In the genomic region with DNA sequence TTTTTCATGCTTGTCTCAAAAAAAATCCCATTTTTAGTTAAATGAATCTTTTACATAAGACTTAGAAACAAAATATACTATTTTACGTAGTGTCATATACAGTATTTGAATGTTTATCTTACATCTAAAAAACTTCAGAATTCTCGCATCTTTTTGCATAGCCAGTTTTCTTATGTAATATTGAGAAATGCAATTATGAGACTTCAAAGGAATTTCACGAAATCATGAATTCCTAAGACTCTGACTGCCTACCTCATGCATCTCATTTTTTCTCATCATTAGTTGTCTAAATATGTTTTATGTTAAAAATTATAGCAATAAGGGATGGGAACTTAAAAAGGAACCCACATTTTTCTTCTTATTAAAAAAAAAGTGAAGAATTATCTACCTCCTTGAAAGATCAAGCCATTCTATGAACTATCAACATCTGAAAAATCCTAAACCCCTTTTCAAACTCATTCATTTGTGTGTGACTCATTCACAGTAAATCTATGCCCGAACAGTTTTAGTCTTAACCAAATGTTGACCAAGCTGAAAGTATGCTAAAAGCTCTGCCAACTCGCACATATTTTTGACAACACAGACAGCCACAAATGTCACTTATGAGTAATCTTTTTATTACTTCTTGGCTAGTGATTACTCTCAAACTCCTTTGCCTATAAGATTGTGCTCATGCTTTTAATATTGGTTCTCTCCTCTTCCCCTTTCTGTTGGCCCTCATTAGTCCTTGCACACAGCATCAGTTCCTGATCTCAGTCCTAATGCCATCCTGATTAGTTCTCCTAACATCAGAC, we compare ENCODE assay signal across 10 cellular contexts.
DNase-seq lines count a peak whose midpoint lies in the region; ATAC-seq and TF ChIP-seq lines count a peak whose summit lies in the region.
"Had no signal": no experiment of that assay in that cellular context is flagged by ENCODE, and none has a peak within 500 bp of the region (broad histone marks: within the 10 kb centered on the region; RNA-seq: fewer than 3 reads in every experiment).

No MANE protein-coding gene starts in this region.

- POLR2A ChIA-PET in MCF 10A (lab: Yijun Ruan, JAX) (interaction anchor here (1.5 kb wide), 1 partner anchor 27 kb away, joined by 5 read pairs; no protein-coding TSS in a partner anchor), OCI-LY7 (lab: Charles Lee) (interaction anchor here (1.0 kb wide), 1 partner anchor 342 kb away, joined by 3 read pairs; no protein-coding TSS in a partner anchor)

- TF ChIP-seq CTCF in MCF 10A (IDR thresholded peaks at IDR 0.05; ENCODE audit: unreplicated experiment) = no peak
- no peak for TF ChIP-seq CTCF in breast epithelium (IDR thresholded peaks at IDR 0.05)
- no peak for TF ChIP-seq CTCF in body of pancreas (IDR thresholded peaks at IDR 0.05)
- TF ChIP-seq CTCF in OCI-LY7 (conservative IDR thresholded peaks at IDR 0.05; ENCODE audit: low read length) = no peak

- peak overlapping the region; percentile 57 for H3K27ac Mint-ChIP-seq in MCF 10A (ENCODE audit: low read depth, unreplicated experiment)
- H3K27ac Mint-ChIP-seq: activated naive CD8-positive, alpha-beta T cell treated with anti-CD3 and anti-CD28 coated beads, Interleukin-2, amount 10 ng/mL, durations not matched to agents 7 days and 5 days had no signal

- intact Hi-C loops in MCF 10A (cut with micrococcal nuclease) (loop anchor here (1.0 to 5.0 kb wide), 4 partner anchors 14 to 51 kb away; no protein-coding TSS in a partner anchor), breast epithelium (cut with DNase I; ENCODE audit: low total_unique reads) (no loop called here), body of pancreas (cut with DNase I) (no loop called here), OCI-LY7 (cut with micrococcal nuclease; ENCODE audit: unreplicated experiment) (no loop called here)

- peaks cover 30% of the 10 kb centered on the region for H3K4me1 Mint-ChIP-seq in MCF 10A (ENCODE audit: insufficient read depth, unreplicated experiment)
- H3K4me1 Mint-ChIP-seq: activated naive CD8-positive, alpha-beta T cell treated with anti-CD3 and anti-CD28 coated beads, Interleukin-2, amount 10 ng/mL, durations not matched to agents 7 days and 5 days had no signal

- H3K4me3 ChIP-seq in breast epithelium (no peak overlapping the region), body of pancreas (no peak overlapping the region), OCI-LY7 (ENCODE audit: low read depth, low read length, poor library complexity, severe bottlenecking) (no peak overlapping the region)
- H3K4me3 ChIP-seq: BLaER1 treated with 17β-estradiol and CSF1 and Interleukin-3, amounts not matched to agents 10 nM and 100 nM had no signal

- no peaks in the 10 kb centered on the region for H4K20me1 ChIP-seq in OCI-LY7 (ENCODE audit: insufficient read depth, low read length)
- H4K20me1 ChIP-seq: BLaER1 treated with 17β-estradiol and CSF1 and Interleukin-3, amounts not matched to agents 10 nM and 100 nM had no signal

- WGBS in body of pancreas, 2 donors = 28 to 33% methylated on average over 5 of the region's 5 CpGs

- H3K4me3 Mint-ChIP-seq in MCF 10A (ENCODE audit: unreplicated experiment) = no peak overlapping the region
- H3K4me3 Mint-ChIP-seq: activated naive CD8-positive, alpha-beta T cell treated with anti-CD3 and anti-CD28 coated beads, Interleukin-2, amount 10 ng/mL, durations not matched to agents 7 days and 5 days had no signal

- DNase-seq in MCF 10A (ENCODE audit: unreplicated experiment) (peak; percentile 81), breast epithelium (ENCODE audit: low spot score in 2 of 2) (no peak), body of pancreas (no peak), OCI-LY7 (ENCODE audit: low spot score) (no peak), NCI-H1417 treated with DMSO at 0.1 percent for 48 hours (lab: John Stamatoyannopoulos, UW) (no peak), NCI-H146 (lab: John Stamatoyannopoulos, UW) (no peak)
- DNase-seq: activated naive CD8-positive, alpha-beta T cell treated with anti-CD3 and anti-CD28 coated beads, Interleukin-2, amount 10 ng/mL, durations not matched to agents 7 days and 5 days had no signal

- H3K27ac ChIP-seq in breast epithelium (no peak overlapping the region), body of pancreas (no peak overlapping the region), OCI-LY7 (ENCODE audit: low read depth, low read length, poor library complexity, severe bottlenecking) (no peak overlapping the region)
- H3K27ac ChIP-seq: BLaER1 treated with 17β-estradiol and CSF1 and Interleukin-3, amounts not matched to agents 10 nM and 100 nM had no signal

- no peak overlapping the region for H2AFZ ChIP-seq in OCI-LY7 (ENCODE audit: low read length)

- H3K4me2 ChIP-seq in OCI-LY7 (ENCODE audit: low read length) = no peak overlapping the region
- H3K4me2 ChIP-seq: BLaER1 treated with 17β-estradiol and CSF1 and Interleukin-3, amounts not matched to agents 10 nM and 100 nM had no signal

- H3K27me3 Mint-ChIP-seq in MCF 10A (ENCODE audit: insufficient read depth, unreplicated experiment) = no peaks in the 10 kb centered on the region

- H3K36me3 ChIP-seq in breast epithelium (no peaks in the 10 kb centered on the region), body of pancreas (replicated peaks in 1 of 2; ENCODE audit: insufficient read depth in 1 of 2, low read depth in 2 of 2) (no peaks in the 10 kb centered on the region), OCI-LY7 (ENCODE audit: insufficient read depth, low read length) (no peaks in the 10 kb centered on the region)
- H3K36me3 ChIP-seq: BLaER1 treated with 17β-estradiol and CSF1 and Interleukin-3, amounts not matched to agents 10 nM and 100 nM had no signal

- H3K9me2 ChIP-seq in OCI-LY7 (ENCODE audit: insufficient read depth, low read length) = no peaks in the 10 kb centered on the region

- H3K36me3 Mint-ChIP-seq in MCF 10A (ENCODE audit: insufficient read depth, unreplicated experiment) = no peaks in the 10 kb centered on the region
- H3K36me3 Mint-ChIP-seq: activated naive CD8-positive, alpha-beta T cell treated with anti-CD3 and anti-CD28 coated beads, Interleukin-2, amount 10 ng/mL, durations not matched to agents 7 days and 5 days had no signal

- H3K79me2 ChIP-seq in OCI-LY7 (ENCODE audit: insufficient read depth, low read depth, low read length) = no peaks in the 10 kb centered on the region

- no peaks in the 10 kb centered on the region for H3K9me3 Mint-ChIP-seq in MCF 10A (ENCODE audit: unreplicated experiment)
- H3K9me3 Mint-ChIP-seq: activated naive CD8-positive, alpha-beta T cell treated with anti-CD3 and anti-CD28 coated beads, Interleukin-2, amount 10 ng/mL, durations not matched to agents 7 days and 5 days had no signal

- TSS peak; percentile 73 for BruUV-seq in MCF 10A (replicated peaks; lab: Mats Ljungman, UMichigan)
- BruUV-seq in OCI-LY7 (replicated peaks; lab: Mats Ljungman, UMichigan) = no TSS peak

- no peaks in the 10 kb centered on the region for H3K27me3 ChIP-seq in breast epithelium
- no peaks in the 10 kb centered on the region for H3K27me3 ChIP-seq in body of pancreas
- H3K27me3 ChIP-seq: BLaER1 treated with 17β-estradiol and CSF1 and Interleukin-3, amounts not matched to agents 10 nM and 100 nM had no signal

- CTCF ChIA-PET in MCF 10A (lab: Yijun Ruan, JAX) = interaction anchor here (0.5 kb wide), 1 partner anchor 1280 kb away, joined by 3 read pairs; no protein-coding TSS in a partner anchor
- CTCF ChIA-PET in OCI-LY7 (lab: Charles Lee; ENCODE audit: unreplicated experiment) = no interaction called here

- H3K9me3 ChIP-seq in breast epithelium = no peaks in the 10 kb centered on the region
- H3K9me3 ChIP-seq in body of pancreas = no peaks in the 10 kb centered on the region
- H3K9me3 ChIP-seq in OCI-LY7 (ENCODE audit: low read length) = no peaks in the 10 kb centered on the region

- ATAC-seq in HG03442 (IDR thresholded peaks at IDR 0.05; ENCODE audit: unreplicated experiment) = peak; percentile 88
- peak; percentile 50 for ATAC-seq in body of pancreas
- no peak for ATAC-seq in HG03280 (IDR thresholded peaks at IDR 0.05; ENCODE audit: unreplicated experiment)

- TF ChIP-seq POLR2A in breast epithelium (IDR thresholded peaks at IDR 0.05) (no peak), body of pancreas (IDR thresholded peaks at IDR 0.05) (no peak)

- H3K4me1 ChIP-seq in breast epithelium (no peaks in the 10 kb centered on the region), body of pancreas (no peaks in the 10 kb centered on the region), OCI-LY7 (ENCODE audit: insufficient read depth, low read length, poor library complexity, severe bottlenecking) (no peaks in the 10 kb centered on the region)
